In genomic region chr7:92778972-92779371, GRCh38 we compare ENCODE assay signal across 1 cellular context.
TF ChIP-seq lines count a peak whose summit lies in the region.

No MANE protein-coding gene starts in this region.

TF ChIP-seq in GM23338, 12 proteins besides CTCF, POLR2A, EP300 and RAD21 (continued from another document):
- TF ChIP-seq ZNF462 (CRISPR knock-in tag; IDR thresholded peaks at IDR 0.05): no peak
